Comparison of ENCODE assay signal across 1 cellular context in the genomic region with DNA sequence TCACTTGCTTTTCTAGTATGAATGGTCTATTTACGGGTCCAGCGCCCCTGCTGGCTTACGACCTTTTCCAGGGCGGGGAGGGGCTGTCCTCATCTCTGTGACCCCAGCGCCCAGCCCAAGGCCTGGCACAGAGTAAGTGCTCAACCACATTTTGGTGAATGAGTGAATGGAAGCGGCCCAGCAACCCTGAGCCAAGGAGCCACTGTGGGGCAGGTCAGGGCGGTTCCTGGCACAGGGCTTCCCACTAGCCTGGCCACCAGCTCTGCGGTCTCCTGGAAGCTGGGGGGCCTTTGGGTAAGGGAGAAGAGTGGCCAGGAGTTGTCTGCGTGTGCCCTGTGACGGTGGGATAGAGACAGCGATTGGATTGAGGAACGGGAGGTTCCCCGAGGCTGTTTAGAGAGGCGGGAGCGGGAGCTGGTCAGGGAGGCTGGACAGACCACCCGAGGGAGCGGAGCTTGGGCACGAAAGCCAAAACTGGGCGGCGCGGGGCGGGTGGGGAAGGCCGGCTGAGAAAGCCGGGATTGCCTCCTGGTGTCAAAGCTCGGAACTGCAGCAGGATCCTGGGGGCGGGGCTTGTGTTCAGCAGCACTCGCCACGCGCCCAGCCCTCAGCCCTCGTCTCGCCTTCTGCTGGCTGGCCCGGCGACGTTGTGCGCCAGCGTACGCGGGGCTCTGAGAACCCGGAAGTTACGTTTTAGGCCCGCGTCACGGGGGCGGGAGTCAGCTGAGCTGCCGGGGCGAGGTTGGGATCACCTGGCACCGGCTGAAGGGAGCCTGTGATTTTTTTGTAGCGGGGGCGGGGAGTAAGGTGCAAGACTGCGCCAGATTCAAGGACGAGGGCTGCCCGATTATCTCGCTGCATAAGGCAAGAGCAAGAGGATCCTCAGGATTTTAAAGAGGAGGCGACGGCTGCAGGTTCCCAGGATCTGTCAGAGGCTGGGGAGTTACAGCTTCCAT.
TF ChIP-seq lines count a peak whose summit lies in the region.

A gene with protein sequence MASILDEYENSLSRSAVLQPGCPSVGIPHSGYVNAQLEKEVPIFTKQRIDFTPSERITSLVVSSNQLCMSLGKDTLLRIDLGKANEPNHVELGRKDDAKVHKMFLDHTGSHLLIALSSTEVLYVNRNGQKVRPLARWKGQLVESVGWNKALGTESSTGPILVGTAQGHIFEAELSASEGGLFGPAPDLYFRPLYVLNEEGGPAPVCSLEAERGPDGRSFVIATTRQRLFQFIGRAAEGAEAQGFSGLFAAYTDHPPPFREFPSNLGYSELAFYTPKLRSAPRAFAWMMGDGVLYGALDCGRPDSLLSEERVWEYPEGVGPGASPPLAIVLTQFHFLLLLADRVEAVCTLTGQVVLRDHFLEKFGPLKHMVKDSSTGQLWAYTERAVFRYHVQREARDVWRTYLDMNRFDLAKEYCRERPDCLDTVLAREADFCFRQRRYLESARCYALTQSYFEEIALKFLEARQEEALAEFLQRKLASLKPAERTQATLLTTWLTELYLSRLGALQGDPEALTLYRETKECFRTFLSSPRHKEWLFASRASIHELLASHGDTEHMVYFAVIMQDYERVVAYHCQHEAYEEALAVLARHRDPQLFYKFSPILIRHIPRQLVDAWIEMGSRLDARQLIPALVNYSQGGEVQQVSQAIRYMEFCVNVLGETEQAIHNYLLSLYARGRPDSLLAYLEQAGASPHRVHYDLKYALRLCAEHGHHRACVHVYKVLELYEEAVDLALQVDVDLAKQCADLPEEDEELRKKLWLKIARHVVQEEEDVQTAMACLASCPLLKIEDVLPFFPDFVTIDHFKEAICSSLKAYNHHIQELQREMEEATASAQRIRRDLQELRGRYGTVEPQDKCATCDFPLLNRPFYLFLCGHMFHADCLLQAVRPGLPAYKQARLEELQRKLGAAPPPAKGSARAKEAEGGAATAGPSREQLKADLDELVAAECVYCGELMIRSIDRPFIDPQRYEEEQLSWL (plus strand): TSS at position 718 of the 956 bp plus-strand sequence. CDS start 319 bp downstream, outside the sequence.

TF ChIP-seq in K562, 482 proteins besides CTCF, POLR2A, EP300 and RAD21 (continued from another document and continues in another):
- TF ChIP-seq, protein P1, sequence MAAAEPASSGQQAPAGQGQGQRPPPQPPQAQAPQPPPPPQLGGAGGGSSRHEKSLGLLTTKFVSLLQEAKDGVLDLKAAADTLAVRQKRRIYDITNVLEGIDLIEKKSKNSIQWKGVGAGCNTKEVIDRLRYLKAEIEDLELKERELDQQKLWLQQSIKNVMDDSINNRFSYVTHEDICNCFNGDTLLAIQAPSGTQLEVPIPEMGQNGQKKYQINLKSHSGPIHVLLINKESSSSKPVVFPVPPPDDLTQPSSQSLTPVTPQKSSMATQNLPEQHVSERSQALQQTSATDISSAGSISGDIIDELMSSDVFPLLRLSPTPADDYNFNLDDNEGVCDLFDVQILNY (CRISPR knock-in tag; IDR thresholded peaks at IDR 0.05), result no peak
- TF ChIP-seq TBL1XR1 (IDR thresholded peaks at IDR 0.05; ENCODE audit: low read length in 2 of 2), result no peak
- TF ChIP-seq CAMTA2 (CRISPR knock-in tag; conservative IDR thresholded peaks at IDR 0.05), result no peak
- TF ChIP-seq, protein P2, sequence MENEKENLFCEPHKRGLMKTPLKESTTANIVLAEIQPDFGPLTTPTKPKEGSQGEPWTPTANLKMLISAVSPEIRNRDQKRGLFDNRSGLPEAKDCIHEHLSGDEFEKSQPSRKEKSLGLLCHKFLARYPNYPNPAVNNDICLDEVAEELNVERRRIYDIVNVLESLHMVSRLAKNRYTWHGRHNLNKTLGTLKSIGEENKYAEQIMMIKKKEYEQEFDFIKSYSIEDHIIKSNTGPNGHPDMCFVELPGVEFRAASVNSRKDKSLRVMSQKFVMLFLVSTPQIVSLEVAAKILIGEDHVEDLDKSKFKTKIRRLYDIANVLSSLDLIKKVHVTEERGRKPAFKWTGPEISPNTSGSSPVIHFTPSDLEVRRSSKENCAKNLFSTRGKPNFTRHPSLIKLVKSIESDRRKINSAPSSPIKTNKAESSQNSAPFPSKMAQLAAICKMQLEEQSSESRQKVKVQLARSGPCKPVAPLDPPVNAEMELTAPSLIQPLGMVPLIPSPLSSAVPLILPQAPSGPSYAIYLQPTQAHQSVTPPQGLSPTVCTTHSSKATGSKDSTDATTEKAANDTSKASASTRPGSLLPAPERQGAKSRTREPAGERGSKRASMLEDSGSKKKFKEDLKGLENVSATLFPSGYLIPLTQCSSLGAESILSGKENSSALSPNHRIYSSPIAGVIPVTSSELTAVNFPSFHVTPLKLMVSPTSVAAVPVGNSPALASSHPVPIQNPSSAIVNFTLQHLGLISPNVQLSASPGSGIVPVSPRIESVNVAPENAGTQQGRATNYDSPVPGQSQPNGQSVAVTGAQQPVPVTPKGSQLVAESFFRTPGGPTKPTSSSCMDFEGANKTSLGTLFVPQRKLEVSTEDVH (IDR thresholded peaks at IDR 0.05; ENCODE audit: low read depth, partially characterized antibody), result peak; percentile 73
- TF ChIP-seq, protein P3, sequence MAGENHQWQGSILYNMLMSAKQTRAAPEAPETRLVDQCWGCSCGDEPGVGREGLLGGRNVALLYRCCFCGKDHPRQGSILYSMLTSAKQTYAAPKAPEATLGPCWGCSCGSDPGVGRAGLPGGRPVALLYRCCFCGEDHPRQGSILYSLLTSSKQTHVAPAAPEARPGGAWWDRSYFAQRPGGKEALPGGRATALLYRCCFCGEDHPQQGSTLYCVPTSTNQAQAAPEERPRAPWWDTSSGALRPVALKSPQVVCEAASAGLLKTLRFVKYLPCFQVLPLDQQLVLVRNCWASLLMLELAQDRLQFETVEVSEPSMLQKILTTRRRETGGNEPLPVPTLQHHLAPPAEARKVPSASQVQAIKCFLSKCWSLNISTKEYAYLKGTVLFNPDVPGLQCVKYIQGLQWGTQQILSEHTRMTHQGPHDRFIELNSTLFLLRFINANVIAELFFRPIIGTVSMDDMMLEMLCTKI (IDR thresholded peaks at IDR 0.05; ENCODE audit: partially characterized antibody), result no peak
- no peak for TF ChIP-seq HNRNPL (IDR thresholded peaks at IDR 0.05; ENCODE audit: low read depth, low read length)
- TF ChIP-seq NR2C2 (CRISPR knock-in tag; IDR thresholded peaks at IDR 0.05), result no peak
- TF ChIP-seq NR2C2 (tag; IDR thresholded peaks at IDR 0.05), result peak; percentile 89
- TF ChIP-seq, protein P4, sequence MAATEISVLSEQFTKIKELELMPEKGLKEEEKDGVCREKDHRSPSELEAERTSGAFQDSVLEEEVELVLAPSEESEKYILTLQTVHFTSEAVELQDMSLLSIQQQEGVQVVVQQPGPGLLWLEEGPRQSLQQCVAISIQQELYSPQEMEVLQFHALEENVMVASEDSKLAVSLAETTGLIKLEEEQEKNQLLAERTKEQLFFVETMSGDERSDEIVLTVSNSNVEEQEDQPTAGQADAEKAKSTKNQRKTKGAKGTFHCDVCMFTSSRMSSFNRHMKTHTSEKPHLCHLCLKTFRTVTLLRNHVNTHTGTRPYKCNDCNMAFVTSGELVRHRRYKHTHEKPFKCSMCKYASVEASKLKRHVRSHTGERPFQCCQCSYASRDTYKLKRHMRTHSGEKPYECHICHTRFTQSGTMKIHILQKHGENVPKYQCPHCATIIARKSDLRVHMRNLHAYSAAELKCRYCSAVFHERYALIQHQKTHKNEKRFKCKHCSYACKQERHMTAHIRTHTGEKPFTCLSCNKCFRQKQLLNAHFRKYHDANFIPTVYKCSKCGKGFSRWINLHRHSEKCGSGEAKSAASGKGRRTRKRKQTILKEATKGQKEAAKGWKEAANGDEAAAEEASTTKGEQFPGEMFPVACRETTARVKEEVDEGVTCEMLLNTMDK (IDR thresholded peaks at IDR 0.05; ENCODE audit: borderline replicate concordance, insufficient read depth, low read depth, low read length, poor library complexity, severe bottlenecking), result no peak
- peak; percentile 25; the same call in 1 of the 2 replicates for TF ChIP-seq RNF2 (IDR thresholded peaks at IDR 0.05)
- no peak for TF ChIP-seq NONO (IDR thresholded peaks at IDR 0.05; ENCODE audit: low read depth in 2 of 2, low read length in 1 of 2)
- no peak for TF ChIP-seq BDP1 (IDR thresholded peaks at IDR 0.05; ENCODE audit: insufficient read depth, insufficient read length)
- no peak for TF ChIP-seq POLR3A (IDR thresholded peaks at IDR 0.05; ENCODE audit: borderline replicate concordance, extremely low read depth, insufficient read depth, insufficient read length)
- TF ChIP-seq CREBBP (IDR thresholded peaks at IDR 0.05; ENCODE audit: low read depth, low read length), result no peak
- TF ChIP-seq, protein P5, sequence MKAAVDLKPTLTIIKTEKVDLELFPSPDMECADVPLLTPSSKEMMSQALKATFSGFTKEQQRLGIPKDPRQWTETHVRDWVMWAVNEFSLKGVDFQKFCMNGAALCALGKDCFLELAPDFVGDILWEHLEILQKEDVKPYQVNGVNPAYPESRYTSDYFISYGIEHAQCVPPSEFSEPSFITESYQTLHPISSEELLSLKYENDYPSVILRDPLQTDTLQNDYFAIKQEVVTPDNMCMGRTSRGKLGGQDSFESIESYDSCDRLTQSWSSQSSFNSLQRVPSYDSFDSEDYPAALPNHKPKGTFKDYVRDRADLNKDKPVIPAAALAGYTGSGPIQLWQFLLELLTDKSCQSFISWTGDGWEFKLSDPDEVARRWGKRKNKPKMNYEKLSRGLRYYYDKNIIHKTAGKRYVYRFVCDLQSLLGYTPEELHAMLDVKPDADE (conservative IDR thresholded peaks at IDR 0.05; ENCODE audit: control insufficient read depth, low read depth, low read length), result peak; percentile 92
- TF ChIP-seq, protein P6, sequence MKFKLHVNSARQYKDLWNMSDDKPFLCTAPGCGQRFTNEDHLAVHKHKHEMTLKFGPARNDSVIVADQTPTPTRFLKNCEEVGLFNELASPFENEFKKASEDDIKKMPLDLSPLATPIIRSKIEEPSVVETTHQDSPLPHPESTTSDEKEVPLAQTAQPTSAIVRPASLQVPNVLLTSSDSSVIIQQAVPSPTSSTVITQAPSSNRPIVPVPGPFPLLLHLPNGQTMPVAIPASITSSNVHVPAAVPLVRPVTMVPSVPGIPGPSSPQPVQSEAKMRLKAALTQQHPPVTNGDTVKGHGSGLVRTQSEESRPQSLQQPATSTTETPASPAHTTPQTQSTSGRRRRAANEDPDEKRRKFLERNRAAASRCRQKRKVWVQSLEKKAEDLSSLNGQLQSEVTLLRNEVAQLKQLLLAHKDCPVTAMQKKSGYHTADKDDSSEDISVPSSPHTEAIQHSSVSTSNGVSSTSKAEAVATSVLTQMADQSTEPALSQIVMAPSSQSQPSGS (CRISPR knock-in tag; IDR thresholded peaks at IDR 0.05), result no peak
- TF ChIP-seq, protein P7, sequence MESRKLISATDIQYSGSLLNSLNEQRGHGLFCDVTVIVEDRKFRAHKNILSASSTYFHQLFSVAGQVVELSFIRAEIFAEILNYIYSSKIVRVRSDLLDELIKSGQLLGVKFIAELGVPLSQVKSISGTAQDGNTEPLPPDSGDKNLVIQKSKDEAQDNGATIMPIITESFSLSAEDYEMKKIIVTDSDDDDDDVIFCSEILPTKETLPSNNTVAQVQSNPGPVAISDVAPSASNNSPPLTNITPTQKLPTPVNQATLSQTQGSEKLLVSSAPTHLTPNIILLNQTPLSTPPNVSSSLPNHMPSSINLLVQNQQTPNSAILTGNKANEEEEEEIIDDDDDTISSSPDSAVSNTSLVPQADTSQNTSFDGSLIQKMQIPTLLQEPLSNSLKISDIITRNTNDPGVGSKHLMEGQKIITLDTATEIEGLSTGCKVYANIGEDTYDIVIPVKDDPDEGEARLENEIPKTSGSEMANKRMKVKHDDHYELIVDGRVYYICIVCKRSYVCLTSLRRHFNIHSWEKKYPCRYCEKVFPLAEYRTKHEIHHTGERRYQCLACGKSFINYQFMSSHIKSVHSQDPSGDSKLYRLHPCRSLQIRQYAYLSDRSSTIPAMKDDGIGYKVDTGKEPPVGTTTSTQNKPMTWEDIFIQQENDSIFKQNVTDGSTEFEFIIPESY (CRISPR knock-in tag; IDR thresholded peaks at IDR 0.05), result peak; percentile 48; the same call in 1 of the 2 replicates
- TF ChIP-seq, protein P8, sequence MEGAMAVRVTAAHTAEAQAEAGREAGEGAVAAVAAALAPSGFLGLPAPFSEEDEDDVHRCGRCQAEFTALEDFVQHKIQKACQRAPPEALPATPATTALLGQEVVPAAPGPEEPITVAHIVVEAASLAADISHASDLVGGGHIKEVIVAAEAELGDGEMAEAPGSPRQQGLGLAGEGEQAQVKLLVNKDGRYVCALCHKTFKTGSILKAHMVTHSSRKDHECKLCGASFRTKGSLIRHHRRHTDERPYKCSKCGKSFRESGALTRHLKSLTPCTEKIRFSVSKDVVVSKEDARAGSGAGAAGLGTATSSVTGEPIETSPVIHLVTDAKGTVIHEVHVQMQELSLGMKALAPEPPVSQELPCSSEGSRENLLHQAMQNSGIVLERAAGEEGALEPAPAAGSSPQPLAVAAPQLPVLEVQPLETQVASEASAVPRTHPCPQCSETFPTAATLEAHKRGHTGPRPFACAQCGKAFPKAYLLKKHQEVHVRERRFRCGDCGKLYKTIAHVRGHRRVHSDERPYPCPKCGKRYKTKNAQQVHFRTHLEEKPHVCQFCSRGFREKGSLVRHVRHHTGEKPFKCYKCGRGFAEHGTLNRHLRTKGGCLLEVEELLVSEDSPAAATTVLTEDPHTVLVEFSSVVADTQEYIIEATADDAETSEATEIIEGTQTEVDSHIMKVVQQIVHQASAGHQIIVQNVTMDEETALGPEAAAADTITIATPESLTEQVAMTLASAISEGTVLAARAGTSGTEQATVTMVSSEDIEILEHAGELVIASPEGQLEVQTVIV (CRISPR knock-in tag; IDR thresholded peaks at IDR 0.05; ENCODE audit: borderline replicate concordance), result no peak
- TF ChIP-seq, protein P9, sequence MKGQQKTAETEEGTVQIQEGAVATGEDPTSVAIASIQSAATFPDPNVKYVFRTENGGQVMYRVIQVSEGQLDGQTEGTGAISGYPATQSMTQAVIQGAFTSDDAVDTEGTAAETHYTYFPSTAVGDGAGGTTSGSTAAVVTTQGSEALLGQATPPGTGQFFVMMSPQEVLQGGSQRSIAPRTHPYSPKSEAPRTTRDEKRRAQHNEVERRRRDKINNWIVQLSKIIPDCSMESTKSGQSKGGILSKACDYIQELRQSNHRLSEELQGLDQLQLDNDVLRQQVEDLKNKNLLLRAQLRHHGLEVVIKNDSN (CRISPR knock-in tag; IDR thresholded peaks at IDR 0.05), result peak; percentile 82
- no peak for TF ChIP-seq ZNF212 (CRISPR knock-in tag; IDR thresholded peaks at IDR 0.05)
- no peak for TF ChIP-seq MEF2A (IDR thresholded peaks at IDR 0.05; ENCODE audit: control insufficient read depth, low read depth, low read length)
- no peak for TF ChIP-seq DPF2 (IDR thresholded peaks at IDR 0.05)
- no peak for TF ChIP-seq ZNF76 (CRISPR knock-in tag; IDR thresholded peaks at IDR 0.05; ENCODE audit: borderline replicate concordance)
- TF ChIP-seq, protein P10, sequence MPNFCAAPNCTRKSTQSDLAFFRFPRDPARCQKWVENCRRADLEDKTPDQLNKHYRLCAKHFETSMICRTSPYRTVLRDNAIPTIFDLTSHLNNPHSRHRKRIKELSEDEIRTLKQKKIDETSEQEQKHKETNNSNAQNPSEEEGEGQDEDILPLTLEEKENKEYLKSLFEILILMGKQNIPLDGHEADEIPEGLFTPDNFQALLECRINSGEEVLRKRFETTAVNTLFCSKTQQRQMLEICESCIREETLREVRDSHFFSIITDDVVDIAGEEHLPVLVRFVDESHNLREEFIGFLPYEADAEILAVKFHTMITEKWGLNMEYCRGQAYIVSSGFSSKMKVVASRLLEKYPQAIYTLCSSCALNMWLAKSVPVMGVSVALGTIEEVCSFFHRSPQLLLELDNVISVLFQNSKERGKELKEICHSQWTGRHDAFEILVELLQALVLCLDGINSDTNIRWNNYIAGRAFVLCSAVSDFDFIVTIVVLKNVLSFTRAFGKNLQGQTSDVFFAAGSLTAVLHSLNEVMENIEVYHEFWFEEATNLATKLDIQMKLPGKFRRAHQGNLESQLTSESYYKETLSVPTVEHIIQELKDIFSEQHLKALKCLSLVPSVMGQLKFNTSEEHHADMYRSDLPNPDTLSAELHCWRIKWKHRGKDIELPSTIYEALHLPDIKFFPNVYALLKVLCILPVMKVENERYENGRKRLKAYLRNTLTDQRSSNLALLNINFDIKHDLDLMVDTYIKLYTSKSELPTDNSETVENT (CRISPR knock-in tag; IDR thresholded peaks at IDR 0.05), result no peak
- peak; percentile 89 for TF ChIP-seq C11orf30 (IDR thresholded peaks at IDR 0.05; ENCODE audit: low read depth)
- TF ChIP-seq RCOR1 (IDR thresholded peaks at IDR 0.05; ENCODE audit: borderline replicate concordance in 1 of 2, low read depth in 2 of 2, low read length in 2 of 2), result peak in 1 of 2 experiments; percentile 85; a peak in 2 of 4 replicates
- TF ChIP-seq RB1 (IDR thresholded peaks at IDR 0.05; ENCODE audit: low read depth), result peak; percentile 76
